In the genomic region with DNA sequence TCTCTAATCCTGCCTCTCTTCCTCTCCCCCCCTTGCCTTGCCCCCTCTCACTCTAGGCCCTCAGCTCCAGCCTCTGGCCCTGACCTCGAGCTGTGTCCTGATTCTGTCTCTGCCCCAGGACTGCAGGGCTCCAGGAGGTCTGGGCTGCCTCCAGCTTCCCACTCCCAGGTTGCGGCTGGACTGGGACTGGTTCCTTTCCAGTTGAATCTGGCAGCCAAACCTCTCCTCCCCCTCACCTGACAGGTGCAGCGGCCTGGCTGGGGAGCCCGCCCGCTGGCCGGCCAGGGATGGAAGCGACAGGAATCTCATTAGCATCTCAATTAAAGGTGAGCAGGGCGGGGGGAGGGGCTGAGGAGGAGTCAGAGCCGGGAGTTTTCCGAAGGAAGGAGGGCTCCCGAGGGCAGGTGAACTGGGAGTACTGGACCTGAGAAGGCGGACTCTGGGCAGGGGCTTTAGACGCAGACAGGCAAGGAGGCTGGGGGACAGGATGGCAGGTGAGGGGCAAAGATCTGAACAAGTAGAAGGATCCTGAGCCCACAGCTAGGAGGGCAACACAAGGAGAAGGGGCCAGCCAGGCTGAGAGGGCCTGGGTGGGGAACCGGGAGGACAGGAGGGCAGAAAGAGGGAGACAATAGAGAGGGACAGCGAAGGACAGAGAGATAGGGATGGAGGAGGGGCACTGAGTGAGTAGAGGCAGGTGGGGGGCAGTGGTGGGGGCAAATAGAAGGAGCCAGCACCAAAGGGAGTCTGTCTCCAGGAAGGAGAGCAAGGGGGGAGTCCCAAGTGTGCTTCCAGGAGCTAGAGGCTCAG, we compare ENCODE assay signal across 8 cellular contexts. TPM values are rescaled to one million over a fixed set of nuclear protein-coding genes. Genes with fewer than 3 reads are reported as not detected.
DNase-seq lines count a peak whose midpoint lies in the region; TF ChIP-seq lines count a peak whose summit lies in the region.

A gene (minus strand): TSS at position 295 of the 810 bp plus-strand sequence. CDS start 780 bp downstream, outside the sequence.

- H3K27ac ChIP-seq in osteoblast (ENCODE audit: low read depth, low read length) (peak within 1 kb of the TSS; percentile 72), brain microvascular endothelial cell (no peak within 1 kb of the TSS)

- peaks cover 18% of the 10 kb centered on the region for H3K27me3 Mint-ChIP-seq in endothelial cell (ENCODE audit: unreplicated experiment)

- H3K36me3 Mint-ChIP-seq in endothelial cell (ENCODE audit: low read depth, unreplicated experiment) = no peaks in the 10 kb centered on the region

- peak within 1 kb of the TSS; percentile 25 for H3K4me3 Mint-ChIP-seq in endothelial cell (ENCODE audit: unreplicated experiment)

- peak; percentile 52 for DNase-seq in DMS153 treated with DMSO at 0.1 percent for 48 hours (lab: John Stamatoyannopoulos, UW; ENCODE audit: unreplicated experiment)
- DNase-seq in NCI-H2196 treated with DMSO at 0.1 percent for 48 hours (lab: John Stamatoyannopoulos, UW; ENCODE audit: unreplicated experiment) = peak; percentile 17
- no peak for DNase-seq in endothelial cell (ENCODE audit: low spot score)
- peak; percentile 48 for DNase-seq in osteoblast (ENCODE audit: insufficient read length, low spot score, missing footprints)
- DNase-seq in HK-2 (ENCODE audit: unreplicated experiment) = no peak
- no peak for DNase-seq in anterior cingulate cortex (lab: John Stamatoyannopoulos, UW)
- DNase-seq in brain microvascular endothelial cell = no peak
- no peak for DNase-seq in SKM-1 treated with dmso at 0.1 percent for 144 hours (lab: John Stamatoyannopoulos, UW; ENCODE audit: unreplicated experiment)

- no peaks in the 10 kb centered on the region for H4K20me1 ChIP-seq in osteoblast (ENCODE audit: insufficient read depth, low read length)

- peaks cover 44% of the 10 kb centered on the region for H3K4me1 ChIP-seq in osteoblast (ENCODE audit: insufficient read depth, low read length)

- H3K27me3 ChIP-seq in osteoblast (ENCODE audit: insufficient read depth, low read length) (no peaks in the 10 kb centered on the region), brain microvascular endothelial cell (replicated peaks) (no peaks in the 10 kb centered on the region)

- H3K4me2 ChIP-seq in osteoblast (ENCODE audit: insufficient read depth, low read length) = peak within 1 kb of the TSS; percentile 34

- H3K4me1 Mint-ChIP-seq in endothelial cell (ENCODE audit: unreplicated experiment) = peaks cover 42% of the 10 kb centered on the region

- H3K36me3 ChIP-seq in osteoblast (ENCODE audit: insufficient read depth, low read length) (no peaks in the 10 kb centered on the region), brain microvascular endothelial cell (replicated peaks) (no peaks in the 10 kb centered on the region)

- in situ Hi-C loops in brain microvascular endothelial cell (cut with HindIII; ENCODE audit: low pct_ligation_motif_present, low sequenced_read_pairs) = no loop called here

- H3K9me3 ChIP-seq in osteoblast (ENCODE audit: low read depth, low read length) = no peaks in the 10 kb centered on the region

- no peak within 1 kb of the TSS for H3K27ac Mint-ChIP-seq in endothelial cell (ENCODE audit: unreplicated experiment)

- peak within 1 kb of the TSS; percentile 81 for H2AFZ ChIP-seq in osteoblast (ENCODE audit: low read length)

- H3K9me3 Mint-ChIP-seq in endothelial cell (ENCODE audit: unreplicated experiment) = no peaks in the 10 kb centered on the region

- no peaks in the 10 kb centered on the region for H3K79me2 ChIP-seq in osteoblast (ENCODE audit: insufficient read depth, low read length)

- TF ChIP-seq CTCF in endothelial cell (IDR thresholded peaks at IDR 0.05; ENCODE audit: unreplicated experiment) (no peak), osteoblast (IDR thresholded peaks at IDR 0.05; ENCODE audit: extremely low read depth, low read depth, low read length) (no peak), brain microvascular endothelial cell (IDR thresholded peaks at IDR 0.05; ENCODE audit: low read depth, low read length, missing control alignments) (no peak)

- no peak within 1 kb of the TSS for H3K4me3 ChIP-seq in osteoblast (ENCODE audit: insufficient read depth, low read length)
- no peak within 1 kb of the TSS for H3K4me3 ChIP-seq in brain microvascular endothelial cell (ENCODE audit: low read depth, low read length)

RNA-seq across cellular contexts. Expression of the gene that starts here (rescaled TPM):
- total RNA-seq in endothelial cell (ENCODE audit: unreplicated experiment) = 2.2 TPM
- total RNA-seq in osteoblast = under 0.01 and 0.36 TPM in 2 replicates

Comparison
In these comparisons a context has a peak if more than half of its experiments do, and no peak if none do; other contexts are left out.
1. Peak in DNase-seq, H3K27ac ChIP-seq and H3K4me2 ChIP-seq in osteoblast; RNA of the gene not detected or under 1 TPM.
2. DNase-seq: peak in DMS153 treated with DMSO at 0.1 percent for 48 hours (single experiment) and NCI-H2196 treated with DMSO at 0.1 percent for 48 hours (single experiment); none in endothelial cell (single experiment), HK-2 (single experiment), anterior cingulate cortex (0 of 58), brain microvascular endothelial cell (single experiment) and SKM-1 treated with dmso at 0.1 percent for 144 hours (single experiment).